8 cellular contexts compared by ENCODE assay signal in genomic region chr5:10552183-10553143, GRCh38. TPM values are rescaled to one million over a fixed set of nuclear protein-coding genes. Genes with fewer than 3 reads are reported as not detected.
A peak's percentile ranks its signal among the peaks of the same experiment; 100 is the strongest.
DNase-seq lines count a peak whose midpoint lies in the region; ATAC-seq and TF ChIP-seq lines count a peak whose summit lies in the region.

No MANE protein-coding gene starts in this region.

- H3K9me3 ChIP-seq in MM.1S (replicated peaks; ENCODE audit: insufficient read depth, low read length), result no peaks in the 10 kb centered on the region

- no peaks in the 10 kb centered on the region for H3K4me1 ChIP-seq in MM.1S (ENCODE audit: low read length)

- H3K9me2 ChIP-seq in MM.1S (replicated peaks; ENCODE audit: insufficient read depth, low read length), result no peaks in the 10 kb centered on the region

- no peaks in the 10 kb centered on the region for H3K36me3 Mint-ChIP-seq in glutamatergic neuron (ENCODE audit: unreplicated experiment)

- H3K4me3 Mint-ChIP-seq in glutamatergic neuron (ENCODE audit: unreplicated experiment), result peak overlapping the region; percentile 14

- H3K9me3 Mint-ChIP-seq in glutamatergic neuron (ENCODE audit: unreplicated experiment), result peaks cover 11% of the 10 kb centered on the region

- H3K4me2 ChIP-seq in MM.1S (ENCODE audit: low read depth, low read length), result no peak overlapping the region

- peaks cover 20% of the 10 kb centered on the region for H3K27me3 Mint-ChIP-seq in glutamatergic neuron (ENCODE audit: unreplicated experiment)

- no peak overlapping the region for H3K9ac ChIP-seq in MM.1S (ENCODE audit: low read length)

- no peak overlapping the region for H3K4me3 ChIP-seq in GM06990 (replicated peaks; ENCODE audit: low read depth, low read length)
- H3K4me3 ChIP-seq in MM.1S (ENCODE audit: low read length), result no peak overlapping the region

- no peak overlapping the region for H2AFZ ChIP-seq in MM.1S (ENCODE audit: low read length)

- H3K27me3 ChIP-seq in GM06990 (replicated peaks; ENCODE audit: control insufficient read depth, insufficient read depth, low read length) (no peaks in the 10 kb centered on the region), MM.1S (replicated peaks; ENCODE audit: insufficient read depth, low read length) (no peaks in the 10 kb centered on the region)

- no peak overlapping the region for H3K27ac ChIP-seq in MM.1S (ENCODE audit: low read length)

- H3K79me2 ChIP-seq in MM.1S (ENCODE audit: low read length), result no peaks in the 10 kb centered on the region

- H3F3A ChIP-seq in MM.1S (ENCODE audit: insufficient read depth, low read length), result no peaks in the 10 kb centered on the region

- TF ChIP-seq CTCF in GM06990 (IDR thresholded peaks at IDR 0.05; ENCODE audit: insufficient read depth, low read length, poor library complexity, severe bottlenecking) (no peak), MM.1S (IDR thresholded peaks at IDR 0.05; ENCODE audit: low read length) (no peak), glutamatergic neuron (IDR thresholded peaks at IDR 0.05; ENCODE audit: partially characterized antibody, unreplicated experiment) (no peak)

- no peaks in the 10 kb centered on the region for H4K20me1 ChIP-seq in MM.1S (ENCODE audit: insufficient read depth, low read length)

- peak; percentile 67 for ATAC-seq in GM21723 (IDR thresholded peaks at IDR 0.05; ENCODE audit: unreplicated experiment)
- no peak for ATAC-seq in GM21367 (IDR thresholded peaks at IDR 0.05; ENCODE audit: unreplicated experiment)

- H3K27ac Mint-ChIP-seq in glutamatergic neuron (ENCODE audit: unreplicated experiment), result no peak overlapping the region

- peaks cover 16% of the 10 kb centered on the region for H3K4me1 Mint-ChIP-seq in glutamatergic neuron (ENCODE audit: low read depth, unreplicated experiment)

- DNase-seq in GM06990 (ENCODE audit: extremely low read depth, insufficient read length) (peak; percentile 46), MM.1S (peak; percentile 30), glutamatergic neuron (no peak), amniotic stem cell (lab: John Stamatoyannopoulos, UW) (no peak), hypothalamus (lab: John Stamatoyannopoulos, UW) (no peak), DMS 273 (lab: John Stamatoyannopoulos, UW; ENCODE audit: unreplicated experiment) (no peak)

- H3K36me3 ChIP-seq in GM06990 (ENCODE audit: control insufficient read depth, insufficient read depth, low read length) (no peaks in the 10 kb centered on the region), MM.1S (replicated peaks; ENCODE audit: insufficient read depth, low read length) (no peaks in the 10 kb centered on the region)

RNA-seq across cellular contexts. Expression of gene ANKRD33B, which starts 11.4 kb away (rescaled TPM):
- 14.5 TPM for total RNA-seq in glutamatergic neuron (ENCODE audit: unreplicated experiment)

Comparison
In these comparisons a context has a peak if more than half of its experiments do, and no peak if none do; other contexts are left out.
1. DNase-seq: peak in GM06990 (single experiment) and MM.1S (single experiment); none in glutamatergic neuron (single experiment), amniotic stem cell (single experiment), hypothalamus (0 of 51) and DMS 273 (single experiment).